ENCODE assay signal across 9 cellular contexts in the genomic region with DNA sequence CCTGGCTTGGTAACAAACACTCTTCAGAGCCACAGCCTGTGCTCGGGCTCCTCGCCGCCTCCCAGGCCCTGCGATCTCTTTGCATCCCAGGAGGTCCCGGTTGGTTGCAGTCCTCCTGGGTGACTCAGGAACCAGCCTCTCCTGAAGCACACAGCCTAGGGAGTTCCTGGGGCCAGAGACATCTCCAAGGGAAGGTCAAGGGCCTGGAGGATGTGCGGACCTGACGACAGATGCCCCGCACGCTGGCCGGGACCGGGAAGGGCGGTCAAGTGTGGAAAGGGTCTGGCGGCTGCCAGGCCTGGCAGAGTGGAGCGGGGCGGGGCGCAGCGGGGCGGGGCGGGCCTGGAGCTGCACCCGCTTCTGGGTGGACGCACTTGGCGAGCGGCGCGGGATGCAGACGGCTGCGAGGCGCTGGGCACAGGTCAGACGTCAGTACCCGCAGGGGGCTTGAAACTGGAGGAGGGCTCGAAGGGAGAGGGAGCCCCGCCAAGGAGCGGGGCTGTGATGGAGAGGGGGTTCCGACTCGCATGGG. TPM values are rescaled to one million over a fixed set of nuclear protein-coding genes. Genes with fewer than 3 reads are reported as not detected.
DNase-seq lines count a peak whose midpoint lies in the region; ATAC-seq, FAIRE-seq and TF ChIP-seq lines count a peak whose summit lies in the region.
"Had no signal": no experiment of that assay in that cellular context is flagged by ENCODE, and none has a peak within 500 bp of the region (broad histone marks: within the 10 kb centered on the region; RNA-seq: fewer than 3 reads in every experiment).

No MANE protein-coding gene starts in this region.

- H3K36me3 Mint-ChIP-seq in chondrocyte (ENCODE audit: low read depth) = peaks cover 2% of the 10 kb centered on the region

- H3K27ac ChIP-seq in HUES64 (ENCODE audit: low read depth, low read length) (no peak overlapping the region), keratinocyte (ENCODE audit: control insufficient read depth, insufficient read depth, low read length) (peak overlapping the region; percentile 59)

- H3K9ac ChIP-seq in HUES64 (ENCODE audit: low read depth, low read length) (no peak overlapping the region), keratinocyte (ENCODE audit: control insufficient read depth, extremely low read depth, insufficient read depth, low read length) (peak overlapping the region; percentile 60)

- H3K27me3 ChIP-seq in HUES64 (ENCODE audit: insufficient read depth, low read length) (peaks cover 36% of the 10 kb centered on the region), keratinocyte (ENCODE audit: control insufficient read depth, extremely low read depth, insufficient read depth, low read length) (no peaks in the 10 kb centered on the region)

- dilution Hi-C loops in keratinocyte (cut with MboI; ENCODE audit: extremely low pct_ligation_motif_present, low sequenced_read_pairs) = no loop called here

- H3K9me3 Mint-ChIP-seq in chondrocyte (ENCODE audit: low read depth) = no peaks in the 10 kb centered on the region

- WGBS in HUES64 = 58% methylated on average over 35 of the region's 35 CpGs

- H3K4me3 ChIP-seq in AG09309 (ENCODE audit: control insufficient read depth, low read depth, low read length) (peak overlapping the region; percentile 75), HUES64 (ENCODE audit: low read length) (peak overlapping the region; percentile 35), cardiac fibroblast (replicated peaks in 1 of 2; ENCODE audit: low read depth in 2 of 2, low read length in 2 of 2) (peak overlapping the region; percentile 58 to 82), keratinocyte (ENCODE audit: control insufficient read depth in 2 of 3, extremely low read depth in 1 of 3, insufficient read depth in 2 of 3, low read depth in 1 of 3, low read length in 3 of 3) (peak overlapping the region; percentile 64 to 75 (median 71))

- no peak overlapping the region for H3K4me3 Mint-ChIP-seq in chondrocyte (ENCODE audit: unreplicated experiment)

- DNase-seq in AG09309 (ENCODE audit: low read depth) (no peak), cardiac fibroblast (ENCODE audit: low read depth in 2 of 2) (peak in 1 of 2 donors; percentile 38), keratinocyte (ENCODE audit: low read depth, low spot score) (no peak), GF-D8 (lab: John Stamatoyannopoulos, UW) (no peak), chondrocyte (ENCODE audit: low spot score) (no peak)

- H3K79me2 ChIP-seq in keratinocyte (ENCODE audit: control insufficient read depth, insufficient read depth, low read length) = peaks cover 17% of the 10 kb centered on the region

- peaks cover 13% of the 10 kb centered on the region for H3K27me3 Mint-ChIP-seq in chondrocyte (ENCODE audit: low read depth)

- H3K36me3 ChIP-seq in HUES64 (ENCODE audit: insufficient read depth, low read length) = no peaks in the 10 kb centered on the region
- no peaks in the 10 kb centered on the region for H3K36me3 ChIP-seq in keratinocyte (ENCODE audit: control insufficient read depth in 2 of 2, extremely low read depth in 1 of 2, insufficient read depth in 2 of 2, low read length in 2 of 2)

- H3K4me1 Mint-ChIP-seq in chondrocyte (ENCODE audit: low read depth) = peaks cover 14% of the 10 kb centered on the region

- no peak for TF ChIP-seq CTCF in AG09309 (IDR thresholded peaks at IDR 0.05; ENCODE audit: control insufficient read depth, insufficient read depth, low read depth, low read length, missing control alignments)
- no peak for TF ChIP-seq CTCF in cardiac fibroblast (IDR thresholded peaks at IDR 0.05; ENCODE audit: low read depth, low read length)
- TF ChIP-seq CTCF in keratinocyte (optimal IDR thresholded peaks at IDR 0.05 in 1 of 3, IDR thresholded peaks at IDR 0.05 in 1 of 3, conservative IDR thresholded peaks at IDR 0.05 in 1 of 3; ENCODE audit: extremely low read depth in 1 of 3, insufficient read depth in 2 of 3, low read length in 3 of 3) = no peak
- no peak for TF ChIP-seq CTCF in chondrocyte (IDR thresholded peaks at IDR 0.05)

- no peaks in the 10 kb centered on the region for H3K9me3 ChIP-seq in HUES64 (ENCODE audit: insufficient read depth, low read depth, low read length)
- no peaks in the 10 kb centered on the region for H3K9me3 ChIP-seq in keratinocyte (ENCODE audit: control insufficient read depth, low read depth, low read length)

- no peaks in the 10 kb centered on the region for H4K20me1 ChIP-seq in keratinocyte (ENCODE audit: control insufficient read depth, extremely low read depth, insufficient read depth, low read length)

- no peaks in the 10 kb centered on the region for H3K9me1 ChIP-seq in keratinocyte (ENCODE audit: control insufficient read depth, extremely low read depth, insufficient read depth, low read length)

- no peak for FAIRE-seq in keratinocyte (lab: Jason Lieb, UNC)
- FAIRE-seq: frontal cortex had no signal

- no peak overlapping the region for H3K27ac Mint-ChIP-seq in chondrocyte (ENCODE audit: unreplicated experiment)

- no peak for ATAC-seq in HG03280 (IDR thresholded peaks at IDR 0.05; ENCODE audit: unreplicated experiment)
- no peak for ATAC-seq in GM19455 (IDR thresholded peaks at IDR 0.05; ENCODE audit: unreplicated experiment)

- peak overlapping the region; percentile 86 for H3K4me2 ChIP-seq in keratinocyte (ENCODE audit: control insufficient read depth, extremely low read depth, insufficient read depth, low read depth, low read length)

- H2AFZ ChIP-seq in keratinocyte (ENCODE audit: control insufficient read depth, low read length) = peak overlapping the region; percentile 86

- no peaks in the 10 kb centered on the region for H3K4me1 ChIP-seq in HUES64 (ENCODE audit: insufficient read depth, low read length)
- peaks cover 19% of the 10 kb centered on the region for H3K4me1 ChIP-seq in keratinocyte (ENCODE audit: control insufficient read depth, extremely low read depth, insufficient read depth, low read length)

RNA-seq across cellular contexts. Expression of a gene that starts 45.0 kb away (rescaled TPM):
- not detected for polyA plus RNA-seq in HUES64 (2013, experiment 1 of 2)
- not detected for polyA plus RNA-seq in HUES64 (2013, experiment 2 of 2)
- 5.9 to 34.6 TPM (median 9.1 TPM) in 3 replicates for polyA plus RNA-seq in keratinocyte
- polyA plus RNA-seq in keratinocyte (2011; ENCODE audit: low read depth) = 39.8 TPM
- polyA plus RNA-seq in keratinocyte (2011; cell fraction: cytosol; rRNA removed) = 9.5 and 14.0 TPM in 2 replicates
- polyA plus RNA-seq in keratinocyte (2011; cell fraction: nucleus; rRNA removed) = 4.1 and 4.2 TPM in 2 replicates
- polyA plus RNA-seq in keratinocyte (2012; ENCODE audit: low replicate concordance) = 60.7 and 196 TPM in 2 replicates
- polyA minus RNA-seq in keratinocyte = 6.1 to 31.9 TPM (median 9.3 TPM) in 3 replicates
- polyA minus RNA-seq in keratinocyte (2011; cell fraction: cytosol; rRNA and poly(A)+ RNA removed) = 5.6 TPM
- polyA minus RNA-seq in keratinocyte (2011; cell fraction: nucleus; rRNA and poly(A)+ RNA removed) = 0.74 and 1.5 TPM in 2 replicates
- not detected in 3 replicates for total RNA-seq in chondrocyte
